In genomic region chr10:124268976-124269375, GRCh38 we compare ENCODE assay signal across 21 cellular contexts.
DNase-seq lines count a peak whose midpoint lies in the region; ATAC-seq and TF ChIP-seq lines count a peak whose summit lies in the region.
"Had no signal": no experiment of that assay in that cellular context is flagged by ENCODE, and none has a peak within 500 bp of the region (broad histone marks: within the 10 kb centered on the region; RNA-seq: fewer than 3 reads in every experiment).

No MANE protein-coding gene starts in this region.

- CTCF ChIA-PET in CD4-positive, alpha-beta memory T cell (lab: Charles Lee; ENCODE audit: partially characterized antibody), result no interaction called here

- H3K27ac ChIP-seq in neural progenitor cell, result no peak overlapping the region
- no peak overlapping the region for H3K27ac ChIP-seq in CD4-positive, alpha-beta memory T cell (ENCODE audit: low read depth, low read length)
- H3K27ac ChIP-seq: 22Rv1, BLaER1, C4-2B had no signal

- H3K4me1 Mint-ChIP-seq in neural progenitor cell, result no peaks in the 10 kb centered on the region
- no peaks in the 10 kb centered on the region for H3K4me1 Mint-ChIP-seq in CD4-positive, alpha-beta memory T cell
- H3K4me1 Mint-ChIP-seq: B cell; CD4-positive, CD25-positive, alpha-beta regulatory T cell; CD8-positive, alpha-beta memory T cell; GM23338; H9 had no signal

- H3K27me3 Mint-ChIP-seq in neural progenitor cell (ENCODE audit: insufficient read depth, low read depth), result peaks cover 5% of the 10 kb centered on the region
- no peaks in the 10 kb centered on the region for H3K27me3 Mint-ChIP-seq in CD4-positive, alpha-beta memory T cell

- no peaks in the 10 kb centered on the region for H3F3A ChIP-seq in neural progenitor cell (ENCODE audit: low read depth)

- H3K4me3 ChIP-seq in neural progenitor cell (no peak overlapping the region), mucosa of descending colon (no peak overlapping the region)
- H3K4me3 ChIP-seq in CD4-positive, alpha-beta memory T cell (ENCODE audit: low read length in 2 of 2), result no peak overlapping the region
- H3K4me3 ChIP-seq: BLaER1, GM12878, GM23338 had no signal

- peaks cover 11% of the 10 kb centered on the region for H3K9me3 Mint-ChIP-seq in neural progenitor cell
- H3K9me3 Mint-ChIP-seq in CD4-positive, alpha-beta memory T cell, result peaks cover 0 to 28% (median 16%) of the 10 kb centered on the region in 8 donors

- no peak for ATAC-seq in Right ventricle myocardium inferior
- ATAC-seq in Right ventricle myocardium superior (ENCODE audit: poor library complexity), result no peak
- no peak for ATAC-seq in mucosa of descending colon
- ATAC-seq: GM12878, GM23338, HCT116 had no signal

- no peaks in the 10 kb centered on the region for H4K20me1 ChIP-seq in neural progenitor cell (ENCODE audit: low read depth)
- H4K20me1 ChIP-seq: BLaER1 had no signal

- H3K4me3 Mint-ChIP-seq in neural progenitor cell, result no peak overlapping the region
- no peak overlapping the region for H3K4me3 Mint-ChIP-seq in CD4-positive, alpha-beta memory T cell
- H3K4me3 Mint-ChIP-seq: B cell; CD4-positive, CD25-positive, alpha-beta regulatory T cell; CD8-positive, alpha-beta memory T cell; GM23338; H9 had no signal

- no peak overlapping the region for H2AFZ ChIP-seq in neural progenitor cell (replicated peaks)
- H2AFZ ChIP-seq: GM23338 had no signal

- no peaks in the 10 kb centered on the region for H3K36me3 ChIP-seq in neural progenitor cell
- no peaks in the 10 kb centered on the region for H3K36me3 ChIP-seq in CD4-positive, alpha-beta memory T cell (ENCODE audit: insufficient read depth, low read length)
- no peaks in the 10 kb centered on the region for H3K36me3 ChIP-seq in mucosa of descending colon (ENCODE audit: low read depth)
- H3K36me3 ChIP-seq: BLaER1 had no signal

- intact Hi-C loops in Right ventricle myocardium inferior (cut with DNase I) (loop anchor here (10.0 kb wide), 1 partner anchor 116 kb away; no protein-coding TSS in a partner anchor), Right ventricle myocardium superior (cut with DNase I) (no loop called here), posterior vena cava (cut with DNase I) (no loop called here), mucosa of descending colon (cut with DNase I, micrococcal nuclease) (no loop called here)
- intact Hi-C loops in CD4-positive, alpha-beta memory T cell (cut with micrococcal nuclease), result no loop called here

- H3K9me3 ChIP-seq in neural progenitor cell (ENCODE audit: low read depth) (no peaks in the 10 kb centered on the region), mucosa of descending colon (peaks cover 13% of the 10 kb centered on the region)
- H3K9me3 ChIP-seq in CD4-positive, alpha-beta memory T cell (ENCODE audit: control insufficient read depth in 1 of 2, low read length in 2 of 2), result peaks cover 0 to 3% of the 10 kb centered on the region in 2 donors

- TF ChIP-seq CTCF in neural progenitor cell (IDR thresholded peaks at IDR 0.05) (no peak), mucosa of descending colon (IDR thresholded peaks at IDR 0.05) (no peak)

- no peak overlapping the region for H3K4me2 ChIP-seq in neural progenitor cell
- H3K4me2 ChIP-seq: BLaER1, GM23338 had no signal

- H3K27me3 ChIP-seq in neural progenitor cell, result no peaks in the 10 kb centered on the region
- H3K27me3 ChIP-seq in CD4-positive, alpha-beta memory T cell (ENCODE audit: insufficient read depth, low read length), result no peaks in the 10 kb centered on the region
- H3K27me3 ChIP-seq: BLaER1 had no signal

- H3K4me1 ChIP-seq in neural progenitor cell, result no peaks in the 10 kb centered on the region
- H3K4me1 ChIP-seq in CD4-positive, alpha-beta memory T cell (ENCODE audit: insufficient read depth, low read length), result no peaks in the 10 kb centered on the region
- H3K4me1 ChIP-seq in mucosa of descending colon (ENCODE audit: low read depth), result no peaks in the 10 kb centered on the region

- POLR2A ChIA-PET in CD4-positive, alpha-beta memory T cell (lab: Charles Lee; ENCODE audit: partially characterized antibody), result no interaction called here

- H3K79me2 ChIP-seq in neural progenitor cell (ENCODE audit: low read depth), result no peaks in the 10 kb centered on the region

- H3K27ac Mint-ChIP-seq in neural progenitor cell, result peak overlapping the region; percentile 80
- no peak overlapping the region for H3K27ac Mint-ChIP-seq in CD4-positive, alpha-beta memory T cell
- H3K27ac Mint-ChIP-seq: B cell; CD4-positive, CD25-positive, alpha-beta regulatory T cell; GM23338; H9 had no signal

- DNase-seq in Right ventricle myocardium inferior (ENCODE audit: missing footprints) (peak; percentile 22), Right ventricle myocardium superior (no peak), neural progenitor cell (ENCODE audit: low spot score) (no peak), posterior vena cava (ENCODE audit: low spot score) (peak; percentile 60), NCI-H2081 (lab: John Stamatoyannopoulos, UW) (no peak), mucosa of descending colon (no peak)
- no peak for DNase-seq in CD4-positive, alpha-beta memory T cell
- DNase-seq: CD4-positive, CD25-positive, alpha-beta regulatory T cell; CD8-positive, alpha-beta memory T cell; DMS 273 treated with DMSO at 0.1 percent for 48 hours; DMS79; EL; GDM1; H9 had no signal

- H3K36me3 Mint-ChIP-seq in neural progenitor cell, result peaks cover 1% of the 10 kb centered on the region
- H3K36me3 Mint-ChIP-seq in CD4-positive, alpha-beta memory T cell, result no peaks in the 10 kb centered on the region
- H3K36me3 Mint-ChIP-seq: CD4-positive, CD25-positive, alpha-beta regulatory T cell had no signal

- H3K9ac ChIP-seq in neural progenitor cell, result no peak overlapping the region
- H3K9ac ChIP-seq: BLaER1 had no signal

Comparison
In these comparisons a context has a peak if more than half of its experiments do, and no peak if none do; other contexts are left out.
1. DNase-seq: peak in Right ventricle myocardium inferior (single experiment) and posterior vena cava (single experiment); none in Right ventricle myocardium superior (single experiment), neural progenitor cell (single experiment), CD4-positive, alpha-beta memory T cell (0 of 5), NCI-H2081 (0 of 2) and mucosa of descending colon (0 of 3).